ENCODE assay signal across 8 cellular contexts in genomic region chr5:783881-784427, GRCh38. TPM values are rescaled to one million over a fixed set of nuclear protein-coding genes. Genes with fewer than 3 reads are reported as not detected.
DNase-seq lines count a peak whose midpoint lies in the region; ATAC-seq and TF ChIP-seq lines count a peak whose summit lies in the region.
"Not testable (repeated sequence)": the region's sequence is repeated elsewhere in the genome, so short reads cannot be mapped to it uniquely, and the experiment has no call there.

No MANE protein-coding gene starts in this region.

- intact Hi-C loops in dorsolateral prefrontal cortex (cut with DNase I), result loop anchor here in 1 of 2 donors (5.0 kb wide), 1 partner anchor 112 kb away; no protein-coding TSS in a partner anchor
- intact Hi-C loops in tibial artery (cut with DNase I; ENCODE audit: low total_unique reads), result loop anchor here (5.0 kb wide), 1 partner anchor 92 kb away; the partner anchor contains the start of gene TPPP

- ATAC-seq in HG02970 (IDR thresholded peaks at IDR 0.05; ENCODE audit: low FRiP score, unreplicated experiment) (peak; percentile 4), omental fat pad (ENCODE audit: low FRiP score) (peak; percentile 3)

- DNase-seq in ELF-1 (ENCODE audit: low read depth, low spot score) (peak; percentile 61), NCI-H510A treated with DMSO at 0.1 percent for 48 hours (lab: John Stamatoyannopoulos, UW) (peak; percentile 72), dorsolateral prefrontal cortex (peak in 4 of 10 donors; percentile 37 to 63 (median 45)), tibial artery (peak in 1 of 2 donors; percentile 69)
- DNase-seq in activated CD8-positive, alpha-beta memory T cell treated with anti-CD3 and anti-CD28 coated beads, Interleukin-2, amount 50 U/mL, for 48 hours, result peak; percentile 71
- DNase-seq in omental fat pad (ENCODE audit: low spot score), result not testable (repeated sequence)

- peak overlapping the region in 57 of 59 donors; percentile 49 to 97 (median 89) for H3K27ac ChIP-seq in dorsolateral prefrontal cortex
- H3K27ac ChIP-seq in iPS-20b (ENCODE audit: low read length), result not testable (repeated sequence)
- peak overlapping the region in 1 of 2 donors; percentile 32 for H3K27ac ChIP-seq in tibial artery

- TF ChIP-seq CTCF in dorsolateral prefrontal cortex (IDR thresholded peaks at IDR 0.05 in 54 of 56, conservative IDR thresholded peaks at IDR 0.05 in 2 of 56; ENCODE audit: low read depth in 1 of 56, partially characterized antibody in 56 of 56), result peak in 1 of 56 donors; percentile 5
- not testable (repeated sequence) for TF ChIP-seq CTCF in omental fat pad (IDR thresholded peaks at IDR 0.05); tibial artery (IDR thresholded peaks at IDR 0.05)

- H3K9me3 ChIP-seq in iPS-20b (ENCODE audit: insufficient read depth, low read depth, low read length); tibial artery: not testable (repeated sequence)

- H3K27me3 ChIP-seq in dorsolateral prefrontal cortex, tibial artery: not testable (repeated sequence)
- H3K27me3 ChIP-seq in iPS-20b (ENCODE audit: insufficient read depth, low read length), result peaks cover 28% of the 10 kb centered on the region

- H3K4me3 ChIP-seq in dorsolateral prefrontal cortex (peak overlapping the region in 58 of 59 donors; percentile 64 to 99 (median 81)), iPS-20b (ENCODE audit: low read length) (peak overlapping the region; percentile 38; the same call in 1 of the 2 replicates), tibial artery (peak overlapping the region; percentile 58 to 71)

- not testable (repeated sequence) for H3K4me1 ChIP-seq in iPS-20b (ENCODE audit: insufficient read depth, low read length)
- peaks cover 0 to 28% (median 16%) of the 10 kb centered on the region in 4 donors for H3K4me1 ChIP-seq in tibial artery

- H3K9ac ChIP-seq in iPS-20b (ENCODE audit: low read depth, low read length), result not testable (repeated sequence)

- not testable (repeated sequence) for H3K36me3 ChIP-seq in iPS-20b (ENCODE audit: insufficient read depth, low read depth, low read length); tibial artery

RNA-seq across cellular contexts. Expression of gene ZDHHC11B, which starts 0.6 kb away (rescaled TPM):
- 100 to 1,000 TPM in 46 of 120 experiments, 10 to 100 TPM in 74; 24.8 to 406 (median 87.8) TPM for total RNA-seq in dorsolateral prefrontal cortex
- 1 to 10 TPM; 1.1 to 5.5 (median 3.5) TPM for total RNA-seq in omental fat pad
